Comparison of ENCODE assay signal across 8 cellular contexts in genomic region chr19:3762501-3763459, GRCh38. TPM values are rescaled to one million over a fixed set of nuclear protein-coding genes. Genes with fewer than 3 reads are reported as not detected.
A peak's percentile ranks its signal among the peaks of the same experiment; 100 is the strongest.
DNase-seq lines count a peak whose midpoint lies in the region; ATAC-seq and TF ChIP-seq lines count a peak whose summit lies in the region.

Gene MRPL54, plus strand, starts transcription at chr19:3762682. Its CDS starts 19 bp downstream, at chr19:3762701.

- 11 to 36% methylated on average over 2 to 14 of the region's 47 CpGs for WGBS in gastroesophageal sphincter (ENCODE audit: low coverage in 1 of 2), 2 donors

- peak; percentile 88 for DNase-seq in GM04503 (ENCODE audit: low read depth)
- DNase-seq in HFFc6 = peak; percentile 97
- peak; percentile 97 for DNase-seq in NB4 (ENCODE audit: low read depth)
- DNase-seq in SK-N-MC (ENCODE audit: low read depth, low spot score) = peak; percentile 96
- peak; percentile 99 for DNase-seq in activated naive CD4-positive, alpha-beta T cell treated with anti-CD3 and anti-CD28 coated beads, Interleukin-2, amount 10 ng/mL, durations not matched to agents 7 days and 5 days
- DNase-seq in non-pigmented ciliary epithelial cell (ENCODE audit: low read depth) = peak; percentile 99
- peak; percentile 100 for DNase-seq in superior temporal gyrus (ENCODE audit: extremely low spot score)

- peaks cover 16% of the 10 kb centered on the region for H3K4me1 Mint-ChIP-seq in HFFc6 (ENCODE audit: low read depth)
- H3K4me1 Mint-ChIP-seq in activated naive CD4-positive, alpha-beta T cell treated with anti-CD3 and anti-CD28 coated beads, Interleukin-2, amount 10 ng/mL, durations not matched to agents 7 days and 5 days = peaks cover 50% of the 10 kb centered on the region

- H3K27me3 ChIP-seq in gastroesophageal sphincter = no peaks in the 10 kb centered on the region

- peak within 1 kb of the TSS; percentile 99 for H3K27ac ChIP-seq in SK-N-MC
- H3K27ac ChIP-seq in gastroesophageal sphincter = peak within 1 kb of the TSS; percentile 96 to 99 (median 98)

- TF ChIP-seq CTCF in HFFc6 (IDR thresholded peaks at IDR 0.05) = no peak
- no peak for TF ChIP-seq CTCF in NB4 (IDR thresholded peaks at IDR 0.05; ENCODE audit: low read depth, low read length)
- TF ChIP-seq CTCF in gastroesophageal sphincter (IDR thresholded peaks at IDR 0.05) = peak in 2 of 4 experiments; percentile 2 to 11

- H3K4me1 ChIP-seq in gastroesophageal sphincter = peaks cover 0 to 58% (median 22%) of the 10 kb centered on the region in 3 donors

- H3K4me3 ChIP-seq in NB4 (ENCODE audit: low read depth, low read length) (peak within 1 kb of the TSS; percentile 86), SK-N-MC (peak within 1 kb of the TSS; percentile 100), gastroesophageal sphincter (peak within 1 kb of the TSS; percentile 75 to 94)

- H3K4me3 Mint-ChIP-seq in HFFc6 = peak within 1 kb of the TSS; percentile 98
- peak within 1 kb of the TSS; percentile 96 for H3K4me3 Mint-ChIP-seq in activated naive CD4-positive, alpha-beta T cell treated with anti-CD3 and anti-CD28 coated beads, Interleukin-2, amount 10 ng/mL, durations not matched to agents 7 days and 5 days

- H3K9me3 Mint-ChIP-seq in HFFc6 = no peaks in the 10 kb centered on the region
- no peaks in the 10 kb centered on the region for H3K9me3 Mint-ChIP-seq in activated naive CD4-positive, alpha-beta T cell treated with anti-CD3 and anti-CD28 coated beads, Interleukin-2, amount 10 ng/mL, durations not matched to agents 7 days and 5 days

- no peak for TF ChIP-seq EP300 in gastroesophageal sphincter (IDR thresholded peaks at IDR 0.05)

- peak within 1 kb of the TSS; percentile 100 for H3K27ac Mint-ChIP-seq in HFFc6
- H3K27ac Mint-ChIP-seq in activated naive CD4-positive, alpha-beta T cell treated with anti-CD3 and anti-CD28 coated beads, Interleukin-2, amount 10 ng/mL, durations not matched to agents 7 days and 5 days = peak within 1 kb of the TSS; percentile 100

- TF ChIP-seq POLR2A in NB4 (IDR thresholded peaks at IDR 0.05; ENCODE audit: extremely low read depth, insufficient read length) = peak; percentile 85
- TF ChIP-seq POLR2A in gastroesophageal sphincter (IDR thresholded peaks at IDR 0.05) = peak; percentile 58

- H3K9me3 ChIP-seq in SK-N-MC (ENCODE audit: low read depth, low read length) (no peaks in the 10 kb centered on the region), gastroesophageal sphincter (no peaks in the 10 kb centered on the region)

- peaks cover 10% of the 10 kb centered on the region; the same call in 1 of the 2 replicates for H3K36me3 Mint-ChIP-seq in HFFc6 (ENCODE audit: low read depth)
- peaks cover 25% of the 10 kb centered on the region for H3K36me3 Mint-ChIP-seq in activated naive CD4-positive, alpha-beta T cell treated with anti-CD3 and anti-CD28 coated beads, Interleukin-2, amount 10 ng/mL, durations not matched to agents 7 days and 5 days

- H3K9ac ChIP-seq in SK-N-MC (ENCODE audit: insufficient read length) = peak within 1 kb of the TSS; percentile 98

- ATAC-seq in gastroesophageal sphincter = peak; percentile 96

- peaks cover 3% of the 10 kb centered on the region; the same call in 1 of the 2 replicates for H3K36me3 ChIP-seq in SK-N-MC (ENCODE audit: insufficient read depth, low read length)
- H3K36me3 ChIP-seq in gastroesophageal sphincter = peaks cover 0 to 53% of the 10 kb centered on the region in 2 donors

- CTCF ChIA-PET in activated naive CD4-positive, alpha-beta T cell treated with anti-CD3 and anti-CD28 coated beads, Interleukin-2, amount 10 ng/mL, durations not matched to agents 7 days and 5 days (lab: Charles Lee) = interaction anchor here (0.9 to 5.0 kb wide), 5 partner anchors 31 to 222 kb away, joined by 3 to 50 read pairs (median 3); partner anchors contain the start of gene EEF2

- peaks cover 1% of the 10 kb centered on the region; the same call in 1 of the 2 replicates for H3K27me3 Mint-ChIP-seq in HFFc6 (ENCODE audit: insufficient read depth)
- peaks cover 6% of the 10 kb centered on the region for H3K27me3 Mint-ChIP-seq in activated naive CD4-positive, alpha-beta T cell treated with anti-CD3 and anti-CD28 coated beads, Interleukin-2, amount 10 ng/mL, durations not matched to agents 7 days and 5 days

RNA-seq across cellular contexts. Expression of gene MRPL54, which starts in this region (rescaled TPM):
- 10 to 100 TPM; 69.9 to 84.3 (median 77.9) TPM for total RNA-seq in HFFc6 (2021; fragmentation: NEBNext Ultra II Directional; extraction: Animal tissue kit (Norgen Biotek cat#: 25700))
- total RNA-seq in gastroesophageal sphincter = 10 to 100 TPM; 31.8 to 90.1 (median 76.3) TPM

Comparison
In these comparisons a context has a peak if more than half of its experiments do, and no peak if none do; other contexts are left out.
1. Peak in every context shown above with its lines: DNase-seq, ATAC-seq, H3K4me3 ChIP-seq and H3K27ac ChIP-seq.